ENCODE assay signal across 23 cellular contexts in the genomic region with DNA sequence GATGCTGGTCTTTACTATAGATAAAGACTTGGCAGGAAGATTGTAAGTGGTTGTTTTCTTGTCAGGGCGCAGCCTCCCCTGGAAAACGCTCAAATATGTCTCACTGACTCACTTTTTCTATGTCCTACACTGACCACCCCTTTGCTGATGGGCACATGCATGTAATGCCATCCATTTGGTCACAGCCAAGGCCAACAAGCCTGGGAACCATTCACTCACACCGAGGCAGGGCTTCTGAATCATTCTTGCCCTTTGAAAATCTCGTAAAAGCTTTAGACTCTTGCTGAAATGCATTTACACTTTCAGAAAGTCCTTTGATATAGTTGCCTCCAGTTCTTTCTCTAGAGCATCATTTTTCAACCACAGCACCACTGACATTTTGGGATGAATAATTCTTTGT.
DNase-seq lines count a peak whose midpoint lies in the region; ATAC-seq and TF ChIP-seq lines count a peak whose summit lies in the region.
"Had no signal": no experiment of that assay in that cellular context is flagged by ENCODE, and none has a peak within 500 bp of the region (broad histone marks: within the 10 kb centered on the region; RNA-seq: fewer than 3 reads in every experiment).

No MANE protein-coding gene starts in this region.

- no peaks in the 10 kb centered on the region for H3K27me3 Mint-ChIP-seq in MCF 10A (ENCODE audit: insufficient read depth, unreplicated experiment)

- H3K9me3 ChIP-seq in breast epithelium (no peaks in the 10 kb centered on the region), adrenal gland (replicated peaks in 1 of 3) (no peaks in the 10 kb centered on the region)
- H3K9me3 ChIP-seq: BLaER1, Peyer's patch had no signal

- POLR2A ChIA-PET in MCF 10A (lab: Yijun Ruan, JAX): interaction anchor here (0.6 kb wide), 1 partner anchor 9 kb away, joined by 3 read pairs; no protein-coding TSS in a partner anchor

- H3K4me3 ChIP-seq in breast epithelium: no peak overlapping the region
- H3K4me3 ChIP-seq in adrenal gland: no peak overlapping the region
- H3K4me3 ChIP-seq: BLaER1, Peyer's patch had no signal

- peaks cover 25% of the 10 kb centered on the region for H3K4me1 Mint-ChIP-seq in MCF 10A (ENCODE audit: insufficient read depth, unreplicated experiment)

- peak overlapping the region; percentile 68 for H3K27ac Mint-ChIP-seq in MCF 10A (ENCODE audit: low read depth, unreplicated experiment)
- H3K27ac Mint-ChIP-seq: CD8-positive, alpha-beta T cell had no signal

- intact Hi-C loops in MCF 10A (cut with micrococcal nuclease): no loop called here
- intact Hi-C loops in breast epithelium (cut with DNase I; ENCODE audit: low total_unique reads): no loop called here
- intact Hi-C loops in adrenal gland (cut with DNase I): no loop called here

- H3K27ac ChIP-seq in breast epithelium: no peak overlapping the region
- H3K27ac ChIP-seq in adrenal gland: no peak overlapping the region
- H3K27ac ChIP-seq: 22Rv1, BLaER1, KMS-11, Peyer's patch had no signal

- no peaks in the 10 kb centered on the region for H3K9me3 Mint-ChIP-seq in MCF 10A (ENCODE audit: unreplicated experiment)
- H3K9me3 Mint-ChIP-seq: CD8-positive, alpha-beta T cell had no signal

- H3K27me3 ChIP-seq in breast epithelium (no peaks in the 10 kb centered on the region), adrenal gland (no peaks in the 10 kb centered on the region)
- H3K27me3 ChIP-seq: BLaER1, Peyer's patch had no signal

- TF ChIP-seq CTCF in MCF 10A (IDR thresholded peaks at IDR 0.05; ENCODE audit: unreplicated experiment) (no peak), breast epithelium (IDR thresholded peaks at IDR 0.05) (no peak), adrenal gland (IDR thresholded peaks at IDR 0.05) (no peak)

- WGBS in adrenal gland, 4 donors: 51 to 58% (median 56%) methylated on average over 4 of the region's 4 CpGs

- no peak for TF ChIP-seq POLR2A in breast epithelium (IDR thresholded peaks at IDR 0.05)
- no peak for TF ChIP-seq POLR2A in adrenal gland (IDR thresholded peaks at IDR 0.05)

- DNase-seq in MCF 10A (ENCODE audit: unreplicated experiment) (peak; percentile 20), breast epithelium (ENCODE audit: low spot score in 2 of 2) (no peak), adrenal gland (peak in 5 of 7 donors; percentile 3 to 49 (median 35)), foreskin melanocyte (peak; percentile 96), NOMO-1 (lab: John Stamatoyannopoulos, UW; ENCODE audit: unreplicated experiment in 2 of 2) (no peak), COR-L47 (lab: John Stamatoyannopoulos, UW) (no peak)
- DNase-seq in activated naive CD4-positive, alpha-beta T cell (lab: John Stamatoyannopoulos, UW): no peak
- DNase-seq: CD8-positive, alpha-beta T cell; DND-41; GF-D8; MM.1S; NCI-H1092 treated with DMSO at 0.1 percent for 48 hours; NCI-H1694; NCI-H510A; NCI-H774; Peyer's patch; SHP77 had no signal

- H3K36me3 Mint-ChIP-seq in MCF 10A (ENCODE audit: insufficient read depth, unreplicated experiment): no peaks in the 10 kb centered on the region
- H3K36me3 Mint-ChIP-seq: CD8-positive, alpha-beta T cell had no signal

- H3K4me3 Mint-ChIP-seq in MCF 10A (ENCODE audit: unreplicated experiment): no peak overlapping the region
- H3K4me3 Mint-ChIP-seq: CD8-positive, alpha-beta T cell had no signal

- no peak for ATAC-seq in HG03460 (IDR thresholded peaks at IDR 0.05; ENCODE audit: unreplicated experiment)
- ATAC-seq: CD8-positive, alpha-beta T cell; HepG2; SK-N-SH treated with all-trans-retinoic acid at 6 μM for 48 hours had no signal

- H3K36me3 ChIP-seq in breast epithelium: no peaks in the 10 kb centered on the region
- no peaks in the 10 kb centered on the region for H3K36me3 ChIP-seq in adrenal gland (replicated peaks in 1 of 2)
- H3K36me3 ChIP-seq: BLaER1, Peyer's patch had no signal

- BruUV-seq in MCF 10A (replicated peaks; lab: Mats Ljungman, UMichigan): no TSS peak

- H3K4me1 ChIP-seq in breast epithelium: peaks cover 0 to 3% of the 10 kb centered on the region in 2 donors
- H3K4me1 ChIP-seq in adrenal gland (replicated peaks in 1 of 2): no peaks in the 10 kb centered on the region
- H3K4me1 ChIP-seq: BLaER1, Peyer's patch had no signal

- CTCF ChIA-PET in MCF 10A (lab: Yijun Ruan, JAX): no interaction called here

Comparison
In these comparisons a context has a peak if more than half of its experiments do, and no peak if none do; other contexts are left out.
1. DNase-seq: peak in MCF 10A (single experiment), adrenal gland (5 of 7) and foreskin melanocyte (single experiment); none in breast epithelium (0 of 2), NOMO-1 (0 of 2), activated naive CD4-positive, alpha-beta T cell (0 of 4) and COR-L47 (single experiment).